In genomic region chr12:66426696-66427095, GRCh38 we compare ENCODE assay signal across 18 cellular contexts.
DNase-seq lines count a peak whose midpoint lies in the region; ATAC-seq and TF ChIP-seq lines count a peak whose summit lies in the region.
"Had no signal": no experiment of that assay in that cellular context is flagged by ENCODE, and none has a peak within 500 bp of the region (broad histone marks: within the 10 kb centered on the region; RNA-seq: fewer than 3 reads in every experiment).

No MANE protein-coding gene starts in this region.

- H3K4me3 ChIP-seq in OCI-LY7 (ENCODE audit: low read depth, low read length, poor library complexity, severe bottlenecking) (no peak overlapping the region), iPS-20b (ENCODE audit: low read length) (peak overlapping the region; percentile 5; the same call in 1 of the 2 replicates)
- H3K4me3 ChIP-seq: A549, GM23248, K562 had no signal

- H4K20me1 ChIP-seq in OCI-LY7 (ENCODE audit: insufficient read depth, low read length), result no peaks in the 10 kb centered on the region

- H3K36me3 ChIP-seq in OCI-LY7 (ENCODE audit: insufficient read depth, low read length), result no peaks in the 10 kb centered on the region
- no peaks in the 10 kb centered on the region for H3K36me3 ChIP-seq in iPS-20b (ENCODE audit: insufficient read depth, low read depth, low read length)

- BruUV-seq in OCI-LY7 (replicated peaks; lab: Mats Ljungman, UMichigan), result no TSS peak

- no peaks in the 10 kb centered on the region for H3K4me1 ChIP-seq in OCI-LY7 (ENCODE audit: insufficient read depth, low read length, poor library complexity, severe bottlenecking)
- H3K4me1 ChIP-seq in iPS-20b (ENCODE audit: insufficient read depth, low read length), result peaks cover 25% of the 10 kb centered on the region
- H3K4me1 ChIP-seq: A549 had no signal

- H3K79me2 ChIP-seq in OCI-LY7 (ENCODE audit: insufficient read depth, low read depth, low read length), result no peaks in the 10 kb centered on the region

- POLR2A ChIA-PET in OCI-LY7 (lab: Charles Lee), result interaction anchor here (1.0 kb wide), 1 partner anchor 9 kb away, joined by 3 read pairs; no protein-coding TSS in a partner anchor

- no peaks in the 10 kb centered on the region for H3K27me3 ChIP-seq in iPS-20b (ENCODE audit: insufficient read depth, low read length)

- H3K9me2 ChIP-seq in OCI-LY7 (ENCODE audit: insufficient read depth, low read length), result no peaks in the 10 kb centered on the region

- H3K4me2 ChIP-seq in OCI-LY7 (ENCODE audit: low read length), result no peak overlapping the region
- H3K4me2 ChIP-seq: A549 had no signal

- H3K9ac ChIP-seq in iPS-20b (ENCODE audit: low read depth, low read length), result peak overlapping the region; percentile 30; the same call in 1 of the 2 replicates
- H3K9ac ChIP-seq: GM23248 had no signal

- no peaks in the 10 kb centered on the region; the same call in 1 of the 2 replicates for H3K9me3 ChIP-seq in OCI-LY7 (ENCODE audit: low read length)
- peaks cover 6% of the 10 kb centered on the region; the same call in 1 of the 2 replicates for H3K9me3 ChIP-seq in iPS-20b (ENCODE audit: insufficient read depth, low read depth, low read length)
- H3K9me3 ChIP-seq: A549 had no signal

- ATAC-seq in GM18873 (IDR thresholded peaks at IDR 0.05; ENCODE audit: low FRiP score, unreplicated experiment), result no peak
- no peak for ATAC-seq in GM18505 (IDR thresholded peaks at IDR 0.05; ENCODE audit: unreplicated experiment)
- ATAC-seq: A549, K562 had no signal

- H3K27ac ChIP-seq in OCI-LY7 (ENCODE audit: low read depth, low read length, poor library complexity, severe bottlenecking), result no peak overlapping the region
- H3K27ac ChIP-seq in iPS-20b (ENCODE audit: low read length), result peak overlapping the region; percentile 84
- H3K27ac ChIP-seq: 22Rv1, A549, C4-2B, GM23248 had no signal

- peak overlapping the region; percentile 8; the same call in 1 of the 2 replicates for H2AFZ ChIP-seq in OCI-LY7 (ENCODE audit: low read length)
- H2AFZ ChIP-seq: GM23248 had no signal

- no peak for TF ChIP-seq CTCF in OCI-LY7 (conservative IDR thresholded peaks at IDR 0.05; ENCODE audit: low read length)

- intact Hi-C loops in OCI-LY7 (cut with micrococcal nuclease; ENCODE audit: unreplicated experiment), result no loop called here

- CTCF ChIA-PET in OCI-LY7 (lab: Charles Lee; ENCODE audit: unreplicated experiment), result no interaction called here

- DNase-seq in NCI-H526 (lab: John Stamatoyannopoulos, UW) (peak; percentile 26 to 65), NCI-H526 treated with DMSO at 0.1 percent for 48 hours (lab: John Stamatoyannopoulos, UW) (no peak), OCI-LY7 (ENCODE audit: low spot score) (no peak), COLO668 (lab: John Stamatoyannopoulos, UW; ENCODE audit: unreplicated experiment) (no peak)
- DNase-seq: AML-193; CD4-positive, alpha-beta T cell; DMS79 treated with DMSO at 0.1 percent for 48 hours; GF-D8; GM23248; H7; IMR-90 had no signal

- TF ChIP-seq POLR2A in GM18505 (IDR thresholded peaks at IDR 0.05; ENCODE audit: borderline replicate concordance, extremely low read depth, insufficient read depth, insufficient read length), result no peak

Comparison
In these comparisons a context has a peak if more than half of its experiments do, and no peak if none do; other contexts are left out.
1. DNase-seq: peak in NCI-H526 (2 of 2); none in NCI-H526 treated with DMSO at 0.1 percent for 48 hours (single experiment), OCI-LY7 (single experiment) and COLO668 (single experiment).